In the genomic region with DNA sequence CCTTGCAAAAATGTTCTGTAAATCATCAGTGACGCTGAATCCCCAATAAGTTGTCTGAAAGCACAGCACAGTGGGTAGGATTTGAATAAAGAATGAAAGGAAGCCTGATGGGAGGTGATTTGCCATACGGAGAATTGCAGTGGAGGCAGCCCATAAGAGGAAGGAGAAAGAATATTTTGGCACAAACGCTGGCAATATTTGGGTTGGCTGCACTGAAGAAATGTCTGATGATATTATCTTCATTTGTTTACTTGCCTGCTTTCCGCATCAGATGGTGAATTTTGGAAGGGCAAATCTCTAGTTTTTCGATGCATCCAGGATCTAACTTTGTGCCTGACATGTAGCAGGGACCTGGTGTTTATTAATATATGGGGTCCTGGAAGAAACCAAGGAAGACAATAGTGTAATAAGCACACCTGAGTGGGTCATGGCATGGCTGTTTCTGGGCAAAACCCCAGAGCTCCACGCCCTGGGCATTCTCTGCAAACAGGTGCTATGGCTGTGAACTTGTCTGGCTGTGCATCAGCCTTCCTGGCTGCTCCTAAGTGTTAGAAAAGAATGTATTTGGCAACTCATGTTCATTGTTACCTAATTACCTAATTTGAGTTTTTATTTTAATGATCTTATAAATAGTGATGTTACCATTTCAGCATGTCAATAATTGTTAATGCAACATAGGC, we compare ENCODE assay signal across 14 cellular contexts. TPM values are rescaled to one million over a fixed set of nuclear protein-coding genes. Genes with fewer than 3 reads are reported as not detected.
DNase-seq lines count a peak whose midpoint lies in the region; FAIRE-seq and TF ChIP-seq lines count a peak whose summit lies in the region.
"Had no signal": no experiment of that assay in that cellular context is flagged by ENCODE, and none has a peak within 500 bp of the region (broad histone marks: within the 10 kb centered on the region; RNA-seq: fewer than 3 reads in every experiment).

No MANE protein-coding gene starts in this region.

- no peak overlapping the region for H4K91ac ChIP-seq in H1 (replicated peaks; ENCODE audit: insufficient read length, low read length)

- no peak overlapping the region for H3K9ac ChIP-seq in H1 (replicated peaks in 1 of 4; ENCODE audit: extremely low read depth in 1 of 4, low read depth in 3 of 4, low read length in 3 of 4)
- H3K9ac ChIP-seq in endodermal cell (ENCODE audit: extremely low read depth, low read length, poor library complexity, severe bottlenecking): no peak overlapping the region
- H3K9ac ChIP-seq: BLaER1 treated with 17β-estradiol and CSF1 and Interleukin-3, amounts not matched to agents 10 nM and 100 nM had no signal

- no peak overlapping the region for H2BK15ac ChIP-seq in H1 (ENCODE audit: low read length)

- WGBS in H1 (ENCODE audit: extremely low coverage in 1 of 2, insufficient coverage in 1 of 2, insufficient read length in 1 of 2, insufficient replicate concordance in 2 of 2, low coverage in 1 of 2, low lambda C conversion rate in 2 of 2, missing lambda C conversion rate in 1 of 2), 2 experiments: 57% methylated on average over 6 of the region's 6 CpGs; no CpG with 5 or more reads in 1 of the 2 experiments
- WGBS in endodermal cell (ENCODE audit: insufficient coverage in 1 of 2, insufficient read length in 1 of 2), 2 experiments: 49 to 62% methylated on average over 4 to 5 of the region's 6 CpGs

- no peak overlapping the region for H3K14ac ChIP-seq in H1 (ENCODE audit: insufficient read length)

- no peak overlapping the region for H3K56ac ChIP-seq in H1 (replicated peaks; ENCODE audit: insufficient read length, low read depth, low read length)

- POLR2A ChIA-PET in H1 (lab: Charles Lee; ENCODE audit: partially characterized antibody): no interaction called here

- H3K9me3 Mint-ChIP-seq in endodermal cell: peaks cover 2% of the 10 kb centered on the region
- peaks cover 16% of the 10 kb centered on the region for H3K9me3 Mint-ChIP-seq in T-helper 2 cell treated with Interferon-gamma antibody and Interleukin-4, amounts not matched to agents 5 μg/mL and 100 μg/mL, for 36 hours
- H3K9me3 Mint-ChIP-seq: CD4-positive, alpha-beta T cell had no signal

- H2AK5ac ChIP-seq in H1 (ENCODE audit: low read depth, low read length): no peak overlapping the region

- H3K23ac ChIP-seq in H1 (ENCODE audit: insufficient read length): no peak overlapping the region

- no peak overlapping the region for H3K27ac ChIP-seq in H1 (ENCODE audit: low read depth, low read length)
- H3K27ac ChIP-seq in endodermal cell (ENCODE audit: low read depth, low read length): no peak overlapping the region
- H3K27ac ChIP-seq: BLaER1 treated with 17β-estradiol and CSF1 and Interleukin-3, amounts not matched to agents 10 nM and 100 nM had no signal

- no peak overlapping the region for H4K5ac ChIP-seq in H1 (ENCODE audit: insufficient read length, low read depth, low read length)

- H3K79me2 ChIP-seq in H1 (ENCODE audit: control insufficient read depth in 1 of 2, insufficient read depth in 2 of 2, low read length in 2 of 2): no peaks in the 10 kb centered on the region

- no peak overlapping the region for H3K18ac ChIP-seq in H1 (ENCODE audit: extremely low read depth, low read length)

- H3K4me2 ChIP-seq in H1 (ENCODE audit: insufficient read depth in 1 of 2, low read depth in 2 of 2, low read length in 2 of 2): no peak overlapping the region; a peak in 1 of 4 replicates

- no peak overlapping the region for H4K8ac ChIP-seq in H1 (ENCODE audit: extremely low read depth, insufficient read depth, low read length)

- H2BK5ac ChIP-seq in H1 (ENCODE audit: low read depth, low read length): no peak overlapping the region

- no peaks in the 10 kb centered on the region for H3K79me1 ChIP-seq in H1 (ENCODE audit: low read depth, low read length)

- H3K27me3 ChIP-seq in H1 (replicated peaks in 1 of 4; ENCODE audit: control insufficient read depth in 3 of 4, extremely low read depth in 1 of 4, insufficient read depth in 3 of 4, low read length in 3 of 4) (peaks cover 19 to 24% (median 22%) of the 10 kb centered on the region in 4 experiments), endodermal cell (ENCODE audit: control insufficient read depth, insufficient read depth, low read length, poor library complexity, severe bottlenecking) (peaks cover 38% of the 10 kb centered on the region)
- H3K27me3 ChIP-seq: BLaER1 treated with 17β-estradiol and CSF1 and Interleukin-3, amounts not matched to agents 10 nM and 100 nM had no signal

- H3K36me3 Mint-ChIP-seq in endodermal cell (ENCODE audit: low read depth): no peaks in the 10 kb centered on the region
- H3K36me3 Mint-ChIP-seq in T-helper 2 cell treated with Interferon-gamma antibody and Interleukin-4, amounts not matched to agents 5 μg/mL and 100 μg/mL, for 36 hours (ENCODE audit: low read depth): peaks cover 4% of the 10 kb centered on the region

- CTCF ChIA-PET in H1 (lab: Charles Lee; ENCODE audit: partially characterized antibody): interaction anchor here (1.6 kb wide), 1 partner anchor 44 kb away, joined by 6 read pairs; no protein-coding TSS in a partner anchor

- H3K4me3 ChIP-seq in H1 (ENCODE audit: extremely low read depth in 1 of 4, insufficient read depth in 2 of 4, low read depth in 3 of 4, low read length in 4 of 4) (no peak overlapping the region), endodermal cell (ENCODE audit: low read length) (no peak overlapping the region)
- H3K4me3 ChIP-seq: BLaER1 treated with 17β-estradiol and CSF1 and Interleukin-3, amounts not matched to agents 10 nM and 100 nM had no signal

- no peak overlapping the region for H2BK120ac ChIP-seq in H1 (replicated peaks; ENCODE audit: low read depth, low read length)

- H3K4me1 ChIP-seq in H1 (replicated peaks in 1 of 4; ENCODE audit: control insufficient read depth in 3 of 4, insufficient read depth in 4 of 4, low read length in 3 of 4) (peaks cover 10 to 17% (median 16%) of the 10 kb centered on the region in 4 experiments), endodermal cell (ENCODE audit: control insufficient read depth, insufficient read depth, low read length) (no peaks in the 10 kb centered on the region)

- no peak for TF ChIP-seq RAD21 in H1 (IDR thresholded peaks at IDR 0.05 in 1 of 2, conservative IDR thresholded peaks at IDR 0.05 in 1 of 2; ENCODE audit: low read depth in 2 of 2, low read length in 2 of 2)

- peaks cover 14% of the 10 kb centered on the region for H3K4me1 Mint-ChIP-seq in endodermal cell
- H3K4me1 Mint-ChIP-seq in T-helper 2 cell treated with Interferon-gamma antibody and Interleukin-4, amounts not matched to agents 5 μg/mL and 100 μg/mL, for 36 hours (ENCODE audit: low read depth): no peaks in the 10 kb centered on the region

- H3K36me3 ChIP-seq in H1 (ENCODE audit: control insufficient read depth in 2 of 4, insufficient read depth in 4 of 4, low read length in 3 of 4): no peaks in the 10 kb centered on the region
- no peaks in the 10 kb centered on the region for H3K36me3 ChIP-seq in endodermal cell (ENCODE audit: control insufficient read depth, insufficient read depth, low read length)
- H3K36me3 ChIP-seq: BLaER1 treated with 17β-estradiol and CSF1 and Interleukin-3, amounts not matched to agents 10 nM and 100 nM had no signal

- H3K4ac ChIP-seq in H1 (replicated peaks; ENCODE audit: insufficient read length, low read depth, low read length): no peak overlapping the region

- no peak for TF ChIP-seq POLR2A in H1 (IDR thresholded peaks at IDR 0.05; ENCODE audit: control extremely low read depth in 1 of 2, low read depth in 2 of 2, low read length in 2 of 2)

- no peak overlapping the region for H3K27ac Mint-ChIP-seq in endodermal cell
- no peak overlapping the region for H3K27ac Mint-ChIP-seq in T-helper 2 cell treated with Interferon-gamma antibody and Interleukin-4, amounts not matched to agents 5 μg/mL and 100 μg/mL, for 36 hours
- H3K27ac Mint-ChIP-seq: CD4-positive, alpha-beta T cell had no signal

- peaks cover 0 to 6% of the 10 kb centered on the region in 2 experiments for H4K20me1 ChIP-seq in H1 (replicated peaks in 1 of 2; ENCODE audit: control insufficient read depth in 1 of 2, insufficient read depth in 2 of 2, low read length in 2 of 2)
- H4K20me1 ChIP-seq: BLaER1 treated with 17β-estradiol and CSF1 and Interleukin-3, amounts not matched to agents 10 nM and 100 nM had no signal

- H3K27me3 Mint-ChIP-seq in endodermal cell (ENCODE audit: insufficient read depth): peaks cover 36% of the 10 kb centered on the region
- H3K27me3 Mint-ChIP-seq in T-helper 2 cell treated with Interferon-gamma antibody and Interleukin-4, amounts not matched to agents 5 μg/mL and 100 μg/mL, for 36 hours (ENCODE audit: low read depth): peaks cover 33% of the 10 kb centered on the region

- FAIRE-seq in H1 (lab: Jason Lieb, UNC): no peak
- FAIRE-seq: H54 had no signal

- H3K4me3 Mint-ChIP-seq in endodermal cell: no peak overlapping the region
- H3K4me3 Mint-ChIP-seq in T-helper 2 cell treated with Interferon-gamma antibody and Interleukin-4, amounts not matched to agents 5 μg/mL and 100 μg/mL, for 36 hours: no peak overlapping the region
- H3K4me3 Mint-ChIP-seq: CD4-positive, alpha-beta T cell had no signal

- H3K23me2 ChIP-seq in H1 (ENCODE audit: low read depth, low read length): peaks cover 27% of the 10 kb centered on the region; the same call in 1 of the 2 replicates

- H2AFZ ChIP-seq in H1 (ENCODE audit: low read length): no peak overlapping the region

- no peak for TF ChIP-seq EP300 in H1 (IDR thresholded peaks at IDR 0.05; ENCODE audit: borderline replicate concordance in 1 of 2, low read depth in 2 of 2, low read length in 2 of 2)

- peaks cover 0 to 3% of the 10 kb centered on the region in 2 experiments; a peak in 1 of 4 replicates for H3K9me3 ChIP-seq in H1 (ENCODE audit: insufficient read depth in 2 of 2, low read depth in 1 of 2, low read length in 1 of 2)
- H3K9me3 ChIP-seq in endodermal cell (ENCODE audit: control insufficient read depth, low read length): no peaks in the 10 kb centered on the region

- peak overlapping the region; percentile 81 for H2BK20ac ChIP-seq in H1 (ENCODE audit: low read length)

- DNase-seq in NCI-H2107 treated with DMSO at 0.1 percent for 48 hours (lab: John Stamatoyannopoulos, UW; ENCODE audit: unreplicated experiment) (peak; percentile 61), NCI-H2107 (lab: John Stamatoyannopoulos, UW) (no peak), NCI-H146 (lab: John Stamatoyannopoulos, UW) (peak; percentile 41), H1 (ENCODE audit: low read depth in 1 of 2, low spot score in 2 of 2) (no peak), retina (peak; percentile 5), endodermal cell (no peak)
- no peak for DNase-seq in T-helper 2 cell treated with Interferon-gamma antibody and Interleukin-4, amounts not matched to agents 5 μg/mL and 100 μg/mL, for 36 hours (ENCODE audit: low spot score)
- DNase-seq: 8988T; Calu3; CD4-positive, alpha-beta T cell; DMS 273 treated with DMSO at 0.1 percent for 48 hours had no signal

- no peak for TF ChIP-seq CTCF in H1 (IDR thresholded peaks at IDR 0.05; ENCODE audit: control extremely low read depth in 1 of 3, insufficient read depth in 1 of 3, low read depth in 1 of 3, low read length in 3 of 3)
- no peak for TF ChIP-seq CTCF in endodermal cell (conservative IDR thresholded peaks at IDR 0.05)

- no peak overlapping the region; the same call in 1 of the 2 replicates for H2BK12ac ChIP-seq in H1 (ENCODE audit: low read depth, low read length)

RNA-seq across cellular contexts. Expression of a gene that starts 5.9 kb away (rescaled TPM):
- 0.98 and 1.6 TPM in 2 replicates for total RNA-seq in H1 (2021; fragmentation: NEBNext Ultra II Directional; extraction: Animal tissue kit (Norgen Biotek cat#: 25700))
- 0.09 TPM in 2 replicates for polyA plus RNA-seq in H1 (2011; rRNA removed)
- polyA plus RNA-seq in H1 (2011; cell fraction: cytosol; rRNA removed): 0.09 TPM
- 0.41 TPM for polyA plus RNA-seq in H1 (2011; cell fraction: nucleus; rRNA removed)
- 0.11 to 0.46 TPM (median 0.30 TPM) in 4 replicates for polyA plus RNA-seq in H1 (2012, experiment 1 of 2)
- polyA plus RNA-seq in H1 (2012, experiment 2 of 2): 0.03 TPM
- 1.7 TPM for polyA plus RNA-seq in H1 (2013, experiment 1 of 2)
- 0.92 TPM for polyA plus RNA-seq in H1 (2013, experiment 2 of 2)
- 0.24 and 0.35 TPM in 2 replicates for polyA minus RNA-seq in H1 (2011; rRNA and poly(A)+ RNA removed)
- 0.22 TPM for polyA minus RNA-seq in H1 (2011; cell fraction: cytosol; rRNA and poly(A)+ RNA removed)
- polyA minus RNA-seq in H1 (2011; cell fraction: nucleus; rRNA and poly(A)+ RNA removed): 0.70 TPM
- under 1 TPM in 1 of 2 donors, not detected in 1; 0.04 TPM for total RNA-seq in endodermal cell
- 0.04 TPM for polyA plus RNA-seq in endodermal cell (2013, experiment 1 of 2)
- polyA plus RNA-seq in endodermal cell (2013, experiment 2 of 2): not detected
- total RNA-seq: Calu3; CD4-positive, alpha-beta T cell; Daoy had no signal

Comparison
In these comparisons a context has a peak if more than half of its experiments do, and no peak if none do; other contexts are left out.
1. DNase-seq: peak in NCI-H2107 treated with DMSO at 0.1 percent for 48 hours (single experiment), NCI-H146 (single experiment) and retina (single experiment); none in NCI-H2107 (single experiment), H1 (0 of 2), endodermal cell (single experiment) and T-helper 2 cell treated with Interferon-gamma antibody and Interleukin-4, amounts not matched to agents 5 μg/mL and 100 μg/mL, for 36 hours (single experiment).